ENCODE assay signal across 1 cellular context in the genomic region with DNA sequence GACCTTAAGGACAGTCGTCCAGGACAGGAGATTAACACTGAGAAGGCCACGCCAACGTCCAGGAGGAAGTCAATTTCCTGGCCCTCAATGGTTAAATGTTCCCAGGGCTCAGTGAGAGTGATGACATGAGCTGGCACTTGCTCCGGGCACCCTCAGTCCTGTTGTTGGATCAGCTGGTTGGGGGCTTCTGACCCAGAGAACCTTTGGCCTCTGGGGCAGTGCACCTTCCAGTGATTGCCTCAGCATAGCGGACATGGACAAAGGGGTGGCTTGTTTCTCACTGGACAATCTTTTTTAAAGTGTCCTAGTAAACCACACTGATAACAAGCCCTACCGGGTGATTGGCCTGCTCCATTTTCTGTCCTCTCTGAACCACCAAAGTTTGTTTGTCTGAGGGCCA.
TF ChIP-seq lines count a peak whose summit lies in the region.
"Not testable (repeated sequence)": the region's sequence is repeated elsewhere in the genome, so short reads cannot be mapped to it uniquely, and the experiment has no call there.

No MANE protein-coding gene starts in this region.

TF ChIP-seq in HepG2, 621 proteins besides CTCF, POLR2A, EP300 and RAD21 (continued from another document and continues in another):
- TF ChIP-seq, protein P1, sequence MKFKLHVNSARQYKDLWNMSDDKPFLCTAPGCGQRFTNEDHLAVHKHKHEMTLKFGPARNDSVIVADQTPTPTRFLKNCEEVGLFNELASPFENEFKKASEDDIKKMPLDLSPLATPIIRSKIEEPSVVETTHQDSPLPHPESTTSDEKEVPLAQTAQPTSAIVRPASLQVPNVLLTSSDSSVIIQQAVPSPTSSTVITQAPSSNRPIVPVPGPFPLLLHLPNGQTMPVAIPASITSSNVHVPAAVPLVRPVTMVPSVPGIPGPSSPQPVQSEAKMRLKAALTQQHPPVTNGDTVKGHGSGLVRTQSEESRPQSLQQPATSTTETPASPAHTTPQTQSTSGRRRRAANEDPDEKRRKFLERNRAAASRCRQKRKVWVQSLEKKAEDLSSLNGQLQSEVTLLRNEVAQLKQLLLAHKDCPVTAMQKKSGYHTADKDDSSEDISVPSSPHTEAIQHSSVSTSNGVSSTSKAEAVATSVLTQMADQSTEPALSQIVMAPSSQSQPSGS (CRISPR knock-in tag; IDR thresholded peaks at IDR 0.05) = peak; percentile 95
- TF ChIP-seq, protein P2, sequence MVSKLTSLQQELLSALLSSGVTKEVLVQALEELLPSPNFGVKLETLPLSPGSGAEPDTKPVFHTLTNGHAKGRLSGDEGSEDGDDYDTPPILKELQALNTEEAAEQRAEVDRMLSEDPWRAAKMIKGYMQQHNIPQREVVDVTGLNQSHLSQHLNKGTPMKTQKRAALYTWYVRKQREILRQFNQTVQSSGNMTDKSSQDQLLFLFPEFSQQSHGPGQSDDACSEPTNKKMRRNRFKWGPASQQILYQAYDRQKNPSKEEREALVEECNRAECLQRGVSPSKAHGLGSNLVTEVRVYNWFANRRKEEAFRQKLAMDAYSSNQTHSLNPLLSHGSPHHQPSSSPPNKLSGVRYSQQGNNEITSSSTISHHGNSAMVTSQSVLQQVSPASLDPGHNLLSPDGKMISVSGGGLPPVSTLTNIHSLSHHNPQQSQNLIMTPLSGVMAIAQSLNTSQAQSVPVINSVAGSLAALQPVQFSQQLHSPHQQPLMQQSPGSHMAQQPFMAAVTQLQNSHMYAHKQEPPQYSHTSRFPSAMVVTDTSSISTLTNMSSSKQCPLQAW (CRISPR knock-in tag; IDR thresholded peaks at IDR 0.05) = peak; percentile 43; the same call in 1 of the 2 replicates
- TF ChIP-seq FOSL1 (CRISPR knock-in tag; IDR thresholded peaks at IDR 0.05; ENCODE audit: borderline replicate concordance) (peak; percentile 80), RXRB (CRISPR knock-in tag; IDR thresholded peaks at IDR 0.05; ENCODE audit: borderline replicate concordance) (peak; percentile 93), MED1 (CRISPR knock-in tag; IDR thresholded peaks at IDR 0.05) (peak; percentile 94), TP53 (CRISPR knock-in tag; conservative IDR thresholded peaks at IDR 0.05) (peak; percentile 63; the same call in 1 of the 2 replicates), ZFP37 (CRISPR knock-in tag; IDR thresholded peaks at IDR 0.05; ENCODE audit: borderline replicate concordance) (0 out of 2 replicates have a peak, but pooled peaks have one; percentile 22), FOXA3 (CRISPR knock-in tag; IDR thresholded peaks at IDR 0.05) (peak; percentile 91), ZBTB20 (CRISPR knock-in tag; IDR thresholded peaks at IDR 0.05; ENCODE audit: borderline replicate concordance, low read depth) (peak; percentile 69; the same call in 1 of the 2 replicates), GATA4 (IDR thresholded peaks at IDR 0.05; ENCODE audit: borderline replicate concordance, low read depth) (peak; percentile 78; the same call in 1 of the 2 replicates), ZBTB7B (CRISPR knock-in tag; IDR thresholded peaks at IDR 0.05) (peak; percentile 98), ZNF501 (CRISPR knock-in tag; IDR thresholded peaks at IDR 0.05) (0 out of 2 replicates have a peak, but pooled peaks have one; percentile 42), MAZ (CRISPR knock-in tag; IDR thresholded peaks at IDR 0.05; ENCODE audit: low read depth) (peak; percentile 77), MED13 (CRISPR knock-in tag; IDR thresholded peaks at IDR 0.05) (peak; percentile 88), ATF7 (IDR thresholded peaks at IDR 0.05) (peak; percentile 66), ATF7 (CRISPR knock-in tag; IDR thresholded peaks at IDR 0.05) (peak; percentile 78; the same call in 1 of the 2 replicates), RBFOX2 (IDR thresholded peaks at IDR 0.05; ENCODE audit: low read depth, low read length) (peak; percentile 36), ZNF143 (CRISPR knock-in tag; IDR thresholded peaks at IDR 0.05) (peak; percentile 62), ESRRA (CRISPR knock-in tag; IDR thresholded peaks at IDR 0.05; ENCODE audit: low read depth) (peak; percentile 71), IRF2 (CRISPR knock-in tag; IDR thresholded peaks at IDR 0.05) (peak; percentile 60), NCOR1 (IDR thresholded peaks at IDR 0.05; ENCODE audit: borderline replicate concordance, low read length) (peak; percentile 85), SP5 (CRISPR knock-in tag; IDR thresholded peaks at IDR 0.05; ENCODE audit: borderline replicate concordance, low read depth) (peak; percentile 76), SOX5 (CRISPR knock-in tag; IDR thresholded peaks at IDR 0.05; ENCODE audit: borderline replicate concordance) (peak; percentile 93), ZFX (CRISPR knock-in tag; IDR thresholded peaks at IDR 0.05; ENCODE audit: low read depth) (peak; percentile 61; the same call in 1 of the 2 replicates), STAG1 (CRISPR knock-in tag; IDR thresholded peaks at IDR 0.05) (peak; percentile 28), ELF1 (CRISPR knock-in tag; IDR thresholded peaks at IDR 0.05) (peak; percentile 57), ZNF317 (CRISPR knock-in tag; IDR thresholded peaks at IDR 0.05) (peak; percentile 74; the same call in 1 of the 2 replicates), ETV5 (CRISPR knock-in tag; IDR thresholded peaks at IDR 0.05; ENCODE audit: borderline replicate concordance) (peak; percentile 80), ZNF614 (CRISPR knock-in tag; IDR thresholded peaks at IDR 0.05; ENCODE audit: borderline replicate concordance) (peak; percentile 88; the same call in 1 of the 2 replicates), ZNF230 (CRISPR knock-in tag; IDR thresholded peaks at IDR 0.05) (peak; percentile 61; the same call in 1 of the 2 replicates), NR2F1 (CRISPR knock-in tag; IDR thresholded peaks at IDR 0.05) (peak; percentile 99 to 100), THAP11 (CRISPR knock-in tag; IDR thresholded peaks at IDR 0.05) (peak; percentile 81), SMC3 (IDR thresholded peaks at IDR 0.05; ENCODE audit: low read length) (0 out of 2 replicates have a peak, but pooled peaks have one; percentile 2), CEBPB (IDR thresholded peaks at IDR 0.05; ENCODE audit: borderline replicate concordance, low read depth, low read length) (peak; percentile 85), MEIS1 (CRISPR knock-in tag; IDR thresholded peaks at IDR 0.05; ENCODE audit: borderline replicate concordance) (peak; percentile 73; the same call in 1 of the 2 replicates), FOXA1 (IDR thresholded peaks at IDR 0.05) (peak; percentile 52; the same call in 1 of the 2 replicates), FOXA1 (CRISPR knock-in tag; IDR thresholded peaks at IDR 0.05) (peak; percentile 96), TCF7L2 (IDR thresholded peaks at IDR 0.05; ENCODE audit: low read depth, low read length) (peak; percentile 25; the same call in 1 of the 2 replicates), RCOR2 (CRISPR knock-in tag; IDR thresholded peaks at IDR 0.05) (peak; percentile 89; the same call in 1 of the 2 replicates)
- TF ChIP-seq, protein P3, sequence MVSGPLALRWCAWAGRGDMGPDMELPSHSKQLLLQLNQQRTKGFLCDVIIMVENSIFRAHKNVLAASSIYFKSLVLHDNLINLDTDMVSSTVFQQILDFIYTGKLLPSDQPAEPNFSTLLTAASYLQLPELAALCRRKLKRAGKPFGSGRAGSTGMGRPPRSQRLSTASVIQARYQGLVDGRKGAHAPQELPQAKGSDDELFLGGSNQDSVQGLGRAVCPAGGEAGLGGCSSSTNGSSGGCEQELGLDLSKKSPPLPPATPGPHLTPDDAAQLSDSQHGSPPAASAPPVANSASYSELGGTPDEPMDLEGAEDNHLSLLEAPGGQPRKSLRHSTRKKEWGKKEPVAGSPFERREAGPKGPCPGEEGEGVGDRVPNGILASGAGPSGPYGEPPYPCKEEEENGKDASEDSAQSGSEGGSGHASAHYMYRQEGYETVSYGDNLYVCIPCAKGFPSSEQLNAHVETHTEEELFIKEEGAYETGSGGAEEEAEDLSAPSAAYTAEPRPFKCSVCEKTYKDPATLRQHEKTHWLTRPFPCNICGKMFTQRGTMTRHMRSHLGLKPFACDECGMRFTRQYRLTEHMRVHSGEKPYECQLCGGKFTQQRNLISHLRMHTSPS (CRISPR knock-in tag; IDR thresholded peaks at IDR 0.05; ENCODE audit: low read depth) = peak; percentile 93
- TF ChIP-seq, protein P4, sequence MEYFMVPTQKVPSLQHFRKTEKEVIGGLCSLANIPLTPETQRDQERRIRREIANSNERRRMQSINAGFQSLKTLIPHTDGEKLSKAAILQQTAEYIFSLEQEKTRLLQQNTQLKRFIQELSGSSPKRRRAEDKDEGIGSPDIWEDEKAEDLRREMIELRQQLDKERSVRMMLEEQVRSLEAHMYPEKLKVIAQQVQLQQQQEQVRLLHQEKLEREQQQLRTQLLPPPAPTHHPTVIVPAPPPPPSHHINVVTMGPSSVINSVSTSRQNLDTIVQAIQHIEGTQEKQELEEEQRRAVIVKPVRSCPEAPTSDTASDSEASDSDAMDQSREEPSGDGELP (IDR thresholded peaks at IDR 0.05; ENCODE audit: borderline replicate concordance, low read depth) = peak; percentile 100
- not testable (repeated sequence) for TF ChIP-seq MAZ (IDR thresholded peaks at IDR 0.05; ENCODE audit: borderline replicate concordance, low read depth, low read length)
- TF ChIP-seq, protein P5, sequence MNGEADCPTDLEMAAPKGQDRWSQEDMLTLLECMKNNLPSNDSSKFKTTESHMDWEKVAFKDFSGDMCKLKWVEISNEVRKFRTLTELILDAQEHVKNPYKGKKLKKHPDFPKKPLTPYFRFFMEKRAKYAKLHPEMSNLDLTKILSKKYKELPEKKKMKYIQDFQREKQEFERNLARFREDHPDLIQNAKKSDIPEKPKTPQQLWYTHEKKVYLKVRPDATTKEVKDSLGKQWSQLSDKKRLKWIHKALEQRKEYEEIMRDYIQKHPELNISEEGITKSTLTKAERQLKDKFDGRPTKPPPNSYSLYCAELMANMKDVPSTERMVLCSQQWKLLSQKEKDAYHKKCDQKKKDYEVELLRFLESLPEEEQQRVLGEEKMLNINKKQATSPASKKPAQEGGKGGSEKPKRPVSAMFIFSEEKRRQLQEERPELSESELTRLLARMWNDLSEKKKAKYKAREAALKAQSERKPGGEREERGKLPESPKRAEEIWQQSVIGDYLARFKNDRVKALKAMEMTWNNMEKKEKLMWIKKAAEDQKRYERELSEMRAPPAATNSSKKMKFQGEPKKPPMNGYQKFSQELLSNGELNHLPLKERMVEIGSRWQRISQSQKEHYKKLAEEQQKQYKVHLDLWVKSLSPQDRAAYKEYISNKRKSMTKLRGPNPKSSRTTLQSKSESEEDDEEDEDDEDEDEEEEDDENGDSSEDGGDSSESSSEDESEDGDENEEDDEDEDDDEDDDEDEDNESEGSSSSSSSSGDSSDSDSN (CRISPR knock-in tag; IDR thresholded peaks at IDR 0.05) = peak; percentile 58
- TF ChIP-seq, protein P6, sequence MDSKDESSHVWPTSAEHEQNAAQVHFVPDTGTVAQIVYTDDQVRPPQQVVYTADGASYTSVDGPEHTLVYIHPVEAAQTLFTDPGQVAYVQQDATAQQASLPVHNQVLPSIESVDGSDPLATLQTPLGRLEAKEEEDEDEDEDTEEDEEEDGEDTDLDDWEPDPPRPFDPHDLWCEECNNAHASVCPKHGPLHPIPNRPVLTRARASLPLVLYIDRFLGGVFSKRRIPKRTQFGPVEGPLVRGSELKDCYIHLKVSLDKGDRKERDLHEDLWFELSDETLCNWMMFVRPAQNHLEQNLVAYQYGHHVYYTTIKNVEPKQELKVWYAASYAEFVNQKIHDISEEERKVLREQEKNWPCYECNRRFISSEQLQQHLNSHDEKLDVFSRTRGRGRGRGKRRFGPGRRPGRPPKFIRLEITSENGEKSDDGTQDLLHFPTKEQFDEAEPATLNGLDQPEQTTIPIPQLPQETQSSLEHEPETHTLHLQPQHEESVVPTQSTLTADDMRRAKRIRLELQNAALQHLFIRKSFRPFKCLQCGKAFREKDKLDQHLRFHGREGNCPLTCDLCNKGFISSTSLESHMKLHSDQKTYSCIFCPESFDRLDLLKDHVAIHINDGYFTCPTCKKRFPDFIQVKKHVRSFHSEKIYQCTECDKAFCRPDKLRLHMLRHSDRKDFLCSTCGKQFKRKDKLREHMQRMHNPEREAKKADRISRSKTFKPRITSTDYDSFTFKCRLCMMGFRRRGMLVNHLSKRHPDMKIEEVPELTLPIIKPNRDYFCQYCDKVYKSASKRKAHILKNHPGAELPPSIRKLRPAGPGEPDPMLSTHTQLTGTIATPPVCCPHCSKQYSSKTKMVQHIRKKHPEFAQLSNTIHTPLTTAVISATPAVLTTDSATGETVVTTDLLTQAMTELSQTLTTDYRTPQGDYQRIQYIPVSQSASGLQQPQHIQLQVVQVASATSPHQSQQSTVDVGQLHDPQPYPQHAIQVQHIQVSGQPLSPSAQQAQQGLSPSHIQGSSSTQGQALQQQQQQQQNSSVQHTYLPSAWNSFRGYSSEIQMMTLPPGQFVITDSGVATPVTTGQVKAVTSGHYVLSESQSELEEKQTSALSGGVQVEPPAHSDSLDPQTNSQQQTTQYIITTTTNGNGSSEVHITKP (CRISPR knock-in tag; IDR thresholded peaks at IDR 0.05; ENCODE audit: low read depth) = peak; percentile 33; the same call in 1 of the 2 replicates
- TF ChIP-seq, protein P7, sequence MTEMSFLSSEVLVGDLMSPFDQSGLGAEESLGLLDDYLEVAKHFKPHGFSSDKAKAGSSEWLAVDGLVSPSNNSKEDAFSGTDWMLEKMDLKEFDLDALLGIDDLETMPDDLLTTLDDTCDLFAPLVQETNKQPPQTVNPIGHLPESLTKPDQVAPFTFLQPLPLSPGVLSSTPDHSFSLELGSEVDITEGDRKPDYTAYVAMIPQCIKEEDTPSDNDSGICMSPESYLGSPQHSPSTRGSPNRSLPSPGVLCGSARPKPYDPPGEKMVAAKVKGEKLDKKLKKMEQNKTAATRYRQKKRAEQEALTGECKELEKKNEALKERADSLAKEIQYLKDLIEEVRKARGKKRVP (CRISPR knock-in tag; IDR thresholded peaks at IDR 0.05) = peak; percentile 47 to 96; a peak in 2 of 4 replicates
- TF ChIP-seq, protein P8, sequence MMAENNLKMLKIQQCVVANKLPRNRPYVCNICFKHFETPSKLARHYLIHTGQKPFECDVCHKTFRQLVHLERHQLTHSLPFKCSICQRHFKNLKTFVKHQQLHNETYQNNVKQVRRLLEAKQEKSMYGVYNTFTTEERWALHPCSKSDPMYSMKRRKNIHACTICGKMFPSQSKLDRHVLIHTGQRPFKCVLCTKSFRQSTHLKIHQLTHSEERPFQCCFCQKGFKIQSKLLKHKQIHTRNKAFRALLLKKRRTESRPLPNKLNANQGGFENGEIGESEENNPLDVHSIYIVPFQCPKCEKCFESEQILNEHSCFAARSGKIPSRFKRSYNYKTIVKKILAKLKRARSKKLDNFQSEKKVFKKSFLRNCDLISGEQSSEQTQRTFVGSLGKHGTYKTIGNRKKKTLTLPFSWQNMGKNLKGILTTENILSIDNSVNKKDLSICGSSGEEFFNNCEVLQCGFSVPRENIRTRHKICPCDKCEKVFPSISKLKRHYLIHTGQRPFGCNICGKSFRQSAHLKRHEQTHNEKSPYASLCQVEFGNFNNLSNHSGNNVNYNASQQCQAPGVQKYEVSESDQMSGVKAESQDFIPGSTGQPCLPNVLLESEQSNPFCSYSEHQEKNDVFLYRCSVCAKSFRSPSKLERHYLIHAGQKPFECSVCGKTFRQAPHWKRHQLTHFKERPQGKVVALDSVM (CRISPR knock-in tag; IDR thresholded peaks at IDR 0.05) = 0 out of 2 replicates have a peak, but pooled peaks have one; percentile 25
- TF ChIP-seq, protein P9, sequence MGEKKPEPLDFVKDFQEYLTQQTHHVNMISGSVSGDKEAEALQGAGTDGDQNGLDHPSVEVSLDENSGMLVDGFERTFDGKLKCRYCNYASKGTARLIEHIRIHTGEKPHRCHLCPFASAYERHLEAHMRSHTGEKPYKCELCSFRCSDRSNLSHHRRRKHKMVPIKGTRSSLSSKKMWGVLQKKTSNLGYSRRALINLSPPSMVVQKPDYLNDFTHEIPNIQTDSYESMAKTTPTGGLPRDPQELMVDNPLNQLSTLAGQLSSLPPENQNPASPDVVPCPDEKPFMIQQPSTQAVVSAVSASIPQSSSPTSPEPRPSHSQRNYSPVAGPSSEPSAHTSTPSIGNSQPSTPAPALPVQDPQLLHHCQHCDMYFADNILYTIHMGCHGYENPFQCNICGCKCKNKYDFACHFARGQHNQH (CRISPR knock-in tag; IDR thresholded peaks at IDR 0.05) = peak; percentile 74
